21 cellular contexts compared by ENCODE assay signal in the genomic region with DNA sequence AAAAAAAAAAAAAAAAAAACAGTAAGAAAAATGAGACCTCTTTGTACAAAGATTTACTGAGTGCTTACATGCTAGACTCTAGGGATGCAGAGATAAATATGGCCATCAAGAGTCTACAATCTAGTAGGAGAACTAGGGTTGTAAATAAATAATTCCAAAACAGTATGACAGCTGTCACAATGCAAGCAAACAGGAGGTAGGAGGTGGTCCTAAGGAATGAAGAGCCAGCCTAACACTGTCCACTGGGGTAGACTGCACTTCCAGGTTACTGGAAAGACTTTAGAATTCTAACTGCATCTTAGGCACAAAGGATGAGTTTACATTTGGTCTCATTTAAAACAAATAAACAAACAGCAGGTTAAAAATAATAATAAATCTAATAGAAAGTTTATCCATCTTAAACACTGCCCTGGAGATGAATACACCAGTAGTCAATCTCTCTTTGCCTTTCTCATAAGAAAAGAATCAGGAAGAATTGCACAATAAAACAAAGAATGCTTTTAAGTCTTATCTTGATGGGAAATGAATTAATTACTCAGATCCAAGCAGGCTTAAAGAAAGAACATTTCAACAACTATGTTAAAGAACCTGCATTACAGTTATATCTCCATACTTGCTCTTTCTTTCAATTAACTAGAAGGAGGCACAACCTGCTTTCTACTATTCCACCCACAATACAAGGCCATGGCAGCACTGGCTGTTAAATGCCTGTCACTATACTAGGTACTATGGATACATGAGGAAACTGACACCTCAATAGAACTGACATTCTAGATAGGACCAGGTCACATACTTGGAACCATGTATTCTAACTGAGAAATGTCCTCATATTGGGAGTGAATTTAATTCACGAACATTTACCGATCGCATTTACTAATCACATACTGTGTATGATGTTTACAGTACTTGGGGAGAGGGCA. TPM values are rescaled to one million over a fixed set of nuclear protein-coding genes. Genes with fewer than 3 reads are reported as not detected.
DNase-seq lines count a peak whose midpoint lies in the region; ATAC-seq and TF ChIP-seq lines count a peak whose summit lies in the region.
"Had no signal": no experiment of that assay in that cellular context is flagged by ENCODE, and none has a peak within 500 bp of the region (broad histone marks: within the 10 kb centered on the region; RNA-seq: fewer than 3 reads in every experiment).

No MANE protein-coding gene starts in this region.

- no peak overlapping the region for H3K4ac ChIP-seq in mesenchymal stem cell (ENCODE audit: low read depth in 1 of 2, low read length in 2 of 2)

- H3K9me3 ChIP-seq in body of pancreas (no peaks in the 10 kb centered on the region), mesenchymal stem cell (ENCODE audit: control insufficient read depth, low read length) (no peaks in the 10 kb centered on the region), Karpas-422 (ENCODE audit: low read length) (no peaks in the 10 kb centered on the region)
- H3K9me3 ChIP-seq: BE2C, Caco-2, pancreas, SJSA1, tibial nerve had no signal

- H3K9ac ChIP-seq in mesenchymal stem cell (ENCODE audit: low read length), result no peak overlapping the region
- H3K9ac ChIP-seq in Karpas-422 (ENCODE audit: low read length), result no peak overlapping the region

- no peaks in the 10 kb centered on the region for H3K9me2 ChIP-seq in Karpas-422 (replicated peaks; ENCODE audit: insufficient read depth, low read length)

- TF ChIP-seq CTCF in body of pancreas (IDR thresholded peaks at IDR 0.05), result no peak

- DNase-seq in ELR (ENCODE audit: low read depth) (peak; percentile 62), HT-29 (ENCODE audit: low spot score) (peak; percentile 61), body of pancreas (no peak), mesenchymal stem cell (peak; percentile 35), Karpas-422 (no peak)
- DNase-seq: activated naive CD8-positive, alpha-beta T cell treated with anti-CD3 and anti-CD28 coated beads, Interleukin-2, amount 10 ng/mL, durations not matched to agents 7 days and 5 days; BE2C; Caco-2; caudate nucleus; EL; naive B cell; NCI-H146; NCI-H748 treated with DMSO at 0.1 percent for 48 hours; pancreas; stimulated activated CD4-positive, alpha-beta T cell treated with anti-CD3 and anti-CD28 coated beads, Interleukin-2, amount 100 ng/mL, for 24 hours had no signal

- H3K79me2 ChIP-seq in Karpas-422 (ENCODE audit: low read length), result no peaks in the 10 kb centered on the region

- no peaks in the 10 kb centered on the region for H3K36me3 ChIP-seq in body of pancreas (replicated peaks in 1 of 2; ENCODE audit: insufficient read depth in 1 of 2, low read depth in 2 of 2)
- H3K36me3 ChIP-seq in mesenchymal stem cell (ENCODE audit: control insufficient read depth in 1 of 2, insufficient read depth in 2 of 2, low read depth in 1 of 2, low read length in 2 of 2), result no peaks in the 10 kb centered on the region
- H3K36me3 ChIP-seq in Karpas-422 (ENCODE audit: insufficient read depth, low read length), result no peaks in the 10 kb centered on the region
- H3K36me3 ChIP-seq: BE2C, pancreas, SJSA1, tibial nerve had no signal

- H4K8ac ChIP-seq in mesenchymal stem cell (ENCODE audit: low read length), result no peak overlapping the region

- no peak overlapping the region for H2BK15ac ChIP-seq in mesenchymal stem cell (ENCODE audit: low read depth, poor library complexity, severe bottlenecking)

- peak overlapping the region in 1 of 2 experiments; percentile 50 for H2BK12ac ChIP-seq in mesenchymal stem cell (ENCODE audit: low read length in 2 of 2)

- H3K23ac ChIP-seq in mesenchymal stem cell (ENCODE audit: low read length in 2 of 2), result no peak overlapping the region

- H3K4me2 ChIP-seq in mesenchymal stem cell (ENCODE audit: low read length, poor library complexity, severe bottlenecking) (no peak overlapping the region), Karpas-422 (ENCODE audit: low read depth, low read length, poor library complexity, severe bottlenecking) (no peak overlapping the region)

- H3K14ac ChIP-seq in mesenchymal stem cell (ENCODE audit: low read length in 2 of 2), result no peak overlapping the region

- H2AFZ ChIP-seq in mesenchymal stem cell (ENCODE audit: low read depth, low read length) (no peak overlapping the region), Karpas-422 (ENCODE audit: low read length) (no peak overlapping the region)

- WGBS in body of pancreas, 2 donors, result 75 to 87% methylated on average over 3 of the region's 3 CpGs
- WGBS in mesenchymal stem cell, result 100% methylated on average over 3 of the region's 3 CpGs

- no peaks in the 10 kb centered on the region for H4K20me1 ChIP-seq in Karpas-422 (ENCODE audit: insufficient read depth, low read depth, low read length)

- H2BK5ac ChIP-seq in mesenchymal stem cell (ENCODE audit: low read depth, low read length, poor library complexity, severe bottlenecking), result no peak overlapping the region

- no peaks in the 10 kb centered on the region for H3K27me3 ChIP-seq in body of pancreas
- H3K27me3 ChIP-seq in mesenchymal stem cell (ENCODE audit: control insufficient read depth in 1 of 2, insufficient read depth in 1 of 2, low read length in 2 of 2), result no peaks in the 10 kb centered on the region
- no peaks in the 10 kb centered on the region for H3K27me3 ChIP-seq in Karpas-422 (ENCODE audit: low read length)
- H3K27me3 ChIP-seq: BE2C, pancreas, SJSA1, tibial nerve had no signal

- no peak overlapping the region for H3K4me3 ChIP-seq in body of pancreas
- H3K4me3 ChIP-seq in mesenchymal stem cell (ENCODE audit: insufficient read depth in 1 of 2, low read depth in 1 of 2, low read length in 2 of 2), result no peak overlapping the region
- no peak overlapping the region for H3K4me3 ChIP-seq in Karpas-422 (ENCODE audit: low read length)
- H3K4me3 ChIP-seq: lung, pancreas, SJSA1, tibial nerve had no signal

- H3K27ac ChIP-seq in body of pancreas (peak overlapping the region in 1 of 4 donors; percentile 42), mesenchymal stem cell (ENCODE audit: low read length, poor library complexity, severe bottlenecking) (no peak overlapping the region), Karpas-422 (ENCODE audit: low read length) (no peak overlapping the region)
- H3K27ac ChIP-seq: SJSA1, tibial nerve had no signal

- H2BK120ac ChIP-seq in mesenchymal stem cell (ENCODE audit: low read depth, low read length), result no peak overlapping the region

- intact Hi-C loops in body of pancreas (cut with DNase I), result no loop called here

- H2AK5ac ChIP-seq in mesenchymal stem cell (ENCODE audit: low read length, severe bottlenecking), result no peak overlapping the region

- peaks cover 55% of the 10 kb centered on the region for H3K4me1 ChIP-seq in body of pancreas
- peaks cover 2% of the 10 kb centered on the region for H3K4me1 ChIP-seq in mesenchymal stem cell (ENCODE audit: control insufficient read depth, insufficient read depth, low read depth, low read length)
- no peaks in the 10 kb centered on the region for H3K4me1 ChIP-seq in Karpas-422 (ENCODE audit: low read length)
- H3K4me1 ChIP-seq: BE2C had no signal

- H4K91ac ChIP-seq in mesenchymal stem cell (ENCODE audit: low read length), result no peak overlapping the region

- peak; percentile 31 for ATAC-seq in body of pancreas
- ATAC-seq in GM21529 (IDR thresholded peaks at IDR 0.05; ENCODE audit: unreplicated experiment), result no peak
- ATAC-seq in HG02678 (IDR thresholded peaks at IDR 0.05; ENCODE audit: unreplicated experiment), result no peak
- ATAC-seq: activated CD4-positive, CD25-positive, alpha-beta regulatory T cell treated with anti-CD3 and anti-CD28 coated beads, Interleukin-2, amount 50 U/mL, for 24 hours had no signal

- no peak for TF ChIP-seq POLR2A in body of pancreas (IDR thresholded peaks at IDR 0.05)

- no peak overlapping the region for H3K18ac ChIP-seq in mesenchymal stem cell (ENCODE audit: low read depth in 1 of 2, low read length in 2 of 2)

- peaks cover 37% of the 10 kb centered on the region for H3K79me1 ChIP-seq in mesenchymal stem cell (replicated peaks; ENCODE audit: low read length, poor library complexity, severe bottlenecking)

RNA-seq across cellular contexts. Expression of gene ADGRA3, which starts 12.7 kb away (rescaled TPM):
- total RNA-seq in HT-29 (2014; rRNA removed; shearing (Covaris generic)), result 18.9 and 22.9 TPM in 2 replicates
- total RNA-seq in body of pancreas, result 10 to 100 TPM; 29.3 to 45.9 TPM
- 19.9 TPM for polyA plus RNA-seq in mesenchymal stem cell (2013, experiment 1 of 2)
- 19.8 TPM for polyA plus RNA-seq in mesenchymal stem cell (2013, experiment 2 of 2)
- not detected in 2 replicates for total RNA-seq in Karpas-422 (2014; rRNA removed; shearing (Covaris generic); ENCODE audit: low replicate concordance)

Comparison
In these comparisons a context has a peak if more than half of its experiments do, and no peak if none do; other contexts are left out.
1. DNase-seq: peak in ELR (single experiment), HT-29 (single experiment) and mesenchymal stem cell (single experiment); none in body of pancreas (0 of 4) and Karpas-422 (single experiment).
2. RNA of gene ADGRA3, which starts 12.7 kb away (total RNA-seq): 29.3 to 45.9 TPM in body of pancreas and 18.9 to 22.9 TPM in HT-29; not detected in Karpas-422; every median in the first group is over 10 times any median in the second.